16 cellular contexts compared by ENCODE assay signal in the genomic region with DNA sequence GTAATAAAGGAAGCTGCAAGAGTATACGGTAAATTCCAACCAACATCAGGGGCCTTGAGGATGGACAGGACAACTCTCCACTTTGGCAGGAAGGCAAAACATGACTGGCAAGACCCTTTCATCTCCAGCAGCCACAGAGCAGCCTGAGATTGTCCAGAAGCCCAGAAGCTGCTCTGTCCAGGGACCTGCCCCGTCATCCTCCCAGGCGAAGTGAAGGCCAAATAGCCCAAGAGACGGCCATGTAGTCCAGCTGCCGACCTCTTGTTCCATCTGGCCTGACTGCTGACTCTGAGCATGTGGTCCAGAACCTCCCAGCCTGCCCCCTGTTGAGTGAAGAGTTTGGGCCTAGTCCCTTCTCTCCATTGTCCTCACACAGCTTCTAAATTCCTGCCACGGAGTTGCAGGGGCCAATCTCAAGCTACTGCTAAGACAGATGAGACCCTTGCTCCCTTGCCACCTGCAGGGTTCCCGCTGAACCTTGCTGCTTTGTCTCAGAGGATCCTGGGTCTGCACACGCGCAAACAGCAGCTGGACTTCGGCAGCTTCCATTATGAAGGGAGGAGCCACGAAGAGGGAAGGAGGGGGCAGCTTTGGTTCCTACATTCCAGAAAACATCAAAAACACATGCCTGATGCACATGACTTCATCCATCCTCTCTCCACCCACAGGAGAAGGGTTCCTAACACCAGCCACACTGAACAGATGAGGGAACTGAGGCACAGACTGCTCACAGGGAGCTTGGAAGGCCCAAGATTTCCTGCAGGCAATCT.
DNase-seq lines count a peak whose midpoint lies in the region; ATAC-seq and TF ChIP-seq lines count a peak whose summit lies in the region.
"Had no signal": no experiment of that assay in that cellular context is flagged by ENCODE, and none has a peak within 500 bp of the region (broad histone marks: within the 10 kb centered on the region; RNA-seq: fewer than 3 reads in every experiment).

No MANE protein-coding gene starts in this region.

- H3K4me1 ChIP-seq in right cardiac atrium (ENCODE audit: control insufficient read depth, insufficient read depth, low read length) = peaks cover 2% of the 10 kb centered on the region

- no peaks in the 10 kb centered on the region for H3K9me3 Mint-ChIP-seq in progenitor cell of endocrine pancreas (ENCODE audit: low read depth)

- no peaks in the 10 kb centered on the region for H3K36me3 Mint-ChIP-seq in progenitor cell of endocrine pancreas (ENCODE audit: insufficient read depth)

- DNase-seq in ELF-1 (ENCODE audit: low read depth, low spot score) = peak; percentile 64
- DNase-seq in SK-N-DZ (ENCODE audit: low spot score) = peak; percentile 72
- peak in 2 of 3 donors; percentile 51 to 63 for DNase-seq in right cardiac atrium
- no peak for DNase-seq in progenitor cell of endocrine pancreas (ENCODE audit: low spot score, unreplicated experiment)
- no peak for DNase-seq in effector CD8-positive, alpha-beta T cell (lab: John Stamatoyannopoulos, UW)
- DNase-seq in SHP77 treated with DMSO at 0.1 percent for 48 hours (lab: John Stamatoyannopoulos, UW) = no peak
- DNase-seq in activated naive CD4-positive, alpha-beta T cell treated with anti-CD3 and anti-CD28 coated beads, Interleukin-2, amount 50 U/mL, for 16 hours = no peak
- DNase-seq: DMS 273 treated with DMSO at 0.1 percent for 48 hours; HCEC 1CT; NCI-H2029; NCI-H2227 treated with DMSO at 0.1 percent for 48 hours; NCI-H526 treated with DMSO at 0.1 percent for 48 hours; NK-92 treated with Interleukin-12 subunit alpha and Interleukin-12 subunit beta, amount 100 ng/mL, for 24 hours; OCI-M1; RPMI8226 had no signal

- H3K4me1 Mint-ChIP-seq in progenitor cell of endocrine pancreas (ENCODE audit: low read depth) = peaks cover 46% of the 10 kb centered on the region

- H3K4me3 Mint-ChIP-seq in progenitor cell of endocrine pancreas (ENCODE audit: low read depth) = no peak overlapping the region

- 73% methylated on average over 11 of the region's 11 CpGs for WGBS in right cardiac atrium

- intact Hi-C loops in right cardiac atrium (cut with DNase I) = loop anchor here (5.0 to 10.0 kb wide), 9 partner anchors 186 to 603 kb away; partner anchors contain the start of gene UBL3 (in 1 of the 4)

- TF ChIP-seq CTCF in progenitor cell of endocrine pancreas (IDR thresholded peaks at IDR 0.05; ENCODE audit: unreplicated experiment) = no peak

- H3K27me3 ChIP-seq in right cardiac atrium (ENCODE audit: control insufficient read depth, insufficient read depth) = no peaks in the 10 kb centered on the region

- H3K9me3 ChIP-seq in right cardiac atrium (ENCODE audit: control insufficient read depth, low read length) = no peaks in the 10 kb centered on the region
- H3K9me3 ChIP-seq: BLaER1 treated with 17β-estradiol and CSF1 and Interleukin-3, amounts not matched to agents 10 nM and 100 nM had no signal

- H3K27me3 Mint-ChIP-seq in progenitor cell of endocrine pancreas = peaks cover 6% of the 10 kb centered on the region

- no peak for ATAC-seq in right cardiac atrium

- peak overlapping the region; percentile 72 for H3K27ac Mint-ChIP-seq in progenitor cell of endocrine pancreas

- H3K4me3 ChIP-seq in right cardiac atrium (ENCODE audit: low read length) = no peak overlapping the region
- H3K4me3 ChIP-seq: BLaER1 treated with 17β-estradiol and CSF1 and Interleukin-3, amounts not matched to agents 10 nM and 100 nM had no signal

- no peak overlapping the region for H3K27ac ChIP-seq in right cardiac atrium (ENCODE audit: low read length)
- H3K27ac ChIP-seq: BLaER1 treated with 17β-estradiol and CSF1 and Interleukin-3, amounts not matched to agents 10 nM and 100 nM had no signal

Comparison
In these comparisons a context has a peak if more than half of its experiments do, and no peak if none do; other contexts are left out.
1. DNase-seq: peak in ELF-1 (single experiment), SK-N-DZ (single experiment) and right cardiac atrium (2 of 3); none in progenitor cell of endocrine pancreas (single experiment), effector CD8-positive, alpha-beta T cell (single experiment), SHP77 treated with DMSO at 0.1 percent for 48 hours (single experiment) and activated naive CD4-positive, alpha-beta T cell treated with anti-CD3 and anti-CD28 coated beads, Interleukin-2, amount 50 U/mL, for 16 hours (single experiment).